In the genomic region with DNA sequence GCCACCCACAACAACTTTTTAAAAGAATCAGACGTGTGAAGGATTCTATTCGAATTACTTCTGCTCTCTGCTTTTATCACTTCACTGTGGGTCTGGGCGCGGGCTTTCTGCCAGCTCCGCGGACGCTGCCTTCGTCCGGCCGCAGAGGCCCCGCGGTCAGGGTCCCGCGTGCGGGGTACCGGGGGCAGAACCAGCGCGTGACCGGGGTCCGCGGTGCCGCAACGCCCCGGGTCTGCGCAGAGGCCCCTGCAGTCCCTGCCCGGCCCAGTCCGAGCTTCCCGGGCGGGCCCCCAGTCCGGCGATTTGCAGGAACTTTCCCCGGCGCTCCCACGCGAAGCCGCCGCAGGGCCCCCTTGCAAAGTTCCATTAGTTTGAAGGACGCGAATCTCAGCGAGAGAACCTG, we compare ENCODE assay signal across 8 cellular contexts. TPM values are rescaled to one million over a fixed set of nuclear protein-coding genes. Genes with fewer than 3 reads are reported as not detected.
DNase-seq lines count a peak whose midpoint lies in the region; ATAC-seq and TF ChIP-seq lines count a peak whose summit lies in the region.

No MANE protein-coding gene starts in this region.

- peak overlapping the region; percentile 69 to 70 for H3K9ac ChIP-seq in stomach smooth muscle (ENCODE audit: low read length in 2 of 2)

- intact Hi-C loops in left lung (cut with DNase I) = no loop called here

- no peaks in the 10 kb centered on the region for H3K27me3 ChIP-seq in MG63
- H3K27me3 ChIP-seq in left lung = peaks cover 0 to 76% of the 10 kb centered on the region in 2 donors
- H3K27me3 ChIP-seq in stomach smooth muscle (ENCODE audit: control insufficient read depth in 1 of 2, insufficient read depth in 2 of 2, low read length in 2 of 2) = no peaks in the 10 kb centered on the region

- H3K4me3 ChIP-seq in MG63 (peak overlapping the region; percentile 44), choroid plexus epithelial cell (ENCODE audit: low read depth, low read length) (peak overlapping the region; percentile 69), left lung (peak overlapping the region; percentile 50 to 65), stomach smooth muscle (ENCODE audit: low read length in 2 of 2) (peak overlapping the region; percentile 68 to 91)

- DNase-seq in MG63 (no peak), choroid plexus epithelial cell (ENCODE audit: low read depth) (peak; percentile 29), left lung (peak in 1 of 2 donors; percentile 73), SHP77 (lab: John Stamatoyannopoulos, UW) (no peak), activated gamma-delta T cell treated with Interleukin-2 at 50 U/mL for 16 hours (no peak)

- H3K9me3 ChIP-seq in MG63 (no peaks in the 10 kb centered on the region), left lung (no peaks in the 10 kb centered on the region), stomach smooth muscle (ENCODE audit: control insufficient read depth in 2 of 2, low read length in 2 of 2) (no peaks in the 10 kb centered on the region)

- ATAC-seq in left lung (no peak), GM19324 (IDR thresholded peaks at IDR 0.05; ENCODE audit: low FRiP score, unreplicated experiment) (no peak), GM18907 (IDR thresholded peaks at IDR 0.05; ENCODE audit: unreplicated experiment) (no peak)

- H3K4me1 ChIP-seq in left lung (peaks cover 6 to 21% of the 10 kb centered on the region in 2 donors), stomach smooth muscle (ENCODE audit: control insufficient read depth, insufficient read depth, low read length) (peaks cover 24% of the 10 kb centered on the region)

- TF ChIP-seq CTCF in choroid plexus epithelial cell (conservative IDR thresholded peaks at IDR 0.05; ENCODE audit: low read depth, low read length) (no peak), left lung (IDR thresholded peaks at IDR 0.05) (no peak)

- H3K27ac ChIP-seq in left lung (peak overlapping the region in 1 of 2 donors; percentile 7), stomach smooth muscle (ENCODE audit: low read length) (peak overlapping the region; percentile 67)

- H3K36me3 ChIP-seq in MG63 (no peaks in the 10 kb centered on the region), left lung (no peaks in the 10 kb centered on the region), stomach smooth muscle (ENCODE audit: control insufficient read depth in 2 of 2, insufficient read depth in 2 of 2, low read length in 2 of 2) (no peaks in the 10 kb centered on the region)

RNA-seq across cellular contexts. Expression of gene HTRA1, which starts 0.5 kb away (rescaled TPM):
- total RNA-seq in MG63 (2014; rRNA removed; shearing (Covaris generic); ENCODE audit: low replicate concordance) = 26.0 and 40.8 TPM in 2 replicates
- 100 to 1,000 TPM in 1 of 2 donors, 10 to 100 TPM in 1; 80.5 to 124 TPM for total RNA-seq in left lung

RNA-seq across cellular contexts. Expression of gene ARMS2, which starts 6.4 kb away (rescaled TPM):
- not detected in 2 replicates for total RNA-seq in MG63 (2014; rRNA removed; shearing (Covaris generic); ENCODE audit: low replicate concordance)
- total RNA-seq in left lung = not detected
